22 cellular contexts compared by ENCODE assay signal in genomic region chr20:404088-404487, GRCh38.
"Had no signal": no experiment of that assay in that cellular context is flagged by ENCODE, and none has a peak within 500 bp of the region (broad histone marks: within the 10 kb centered on the region; RNA-seq: fewer than 3 reads in every experiment).

No MANE protein-coding gene starts in this region.

- H3K4me3 ChIP-seq: esophagus muscularis mucosa, gastroesophageal sphincter, psoas muscle, spleen, stomach, thoracic aorta had no signal

- H3K27ac ChIP-seq: esophagus muscularis mucosa, gastroesophageal sphincter, neutrophil, psoas muscle, spleen, stomach, thoracic aorta had no signal

- H3K27ac Mint-ChIP-seq: nephron progenitor cell had no signal

- H3K36me3 ChIP-seq: esophagus muscularis mucosa, gastroesophageal sphincter, neutrophil, spleen, stomach, thoracic aorta had no signal

- H3K27me3 Mint-ChIP-seq: naive thymus-derived CD4-positive, alpha-beta T cell had no signal

- DNase-seq: effector memory CD4-positive, alpha-beta T cell; glutamatergic neuron; islet precursor cell; mammary epithelial cell; naive thymus-derived CD4-positive, alpha-beta T cell; nephron progenitor cell; psoas muscle; retina; stimulated activated CD4-positive, alpha-beta T cell treated with anti-CD3 and anti-CD28 coated beads, Interleukin-15, amount 100 ng/mL, for 24 hours; stimulated activated CD4-positive, alpha-beta T cell treated with anti-CD3 and anti-CD28 coated beads, Interleukin-1b, Interleukin-23, amount 100 ng/mL, for 48 hours; stimulated activated CD4-positive, alpha-beta T cell treated with anti-CD3 and anti-CD28 coated beads, Interleukin-4, amount 100 ng/mL, for 4 hours; stimulated activated naive CD4-positive, alpha-beta T cell; stomach; substantia nigra; trophoblast cell had no signal

- H3K4me3 Mint-ChIP-seq: nephron progenitor cell had no signal

- ATAC-seq: gastroesophageal sphincter; left lobe of liver; naive thymus-derived CD4-positive, alpha-beta T cell; psoas muscle; sciatic nerve had no signal

- H3K9me3 ChIP-seq: esophagus muscularis mucosa, gastroesophageal sphincter, neutrophil, psoas muscle, spleen, stomach, thoracic aorta had no signal

- H3K27me3 ChIP-seq: esophagus muscularis mucosa, gastroesophageal sphincter, neutrophil, spleen, stomach had no signal
